10 cellular contexts compared by ENCODE assay signal in genomic region chr1:109133815-109134214, GRCh38.
DNase-seq lines count a peak whose midpoint lies in the region; ATAC-seq, FAIRE-seq and TF ChIP-seq lines count a peak whose summit lies in the region.
"Had no signal": no experiment of that assay in that cellular context is flagged by ENCODE, and none has a peak within 500 bp of the region (broad histone marks: within the 10 kb centered on the region; RNA-seq: fewer than 3 reads in every experiment).

No MANE protein-coding gene starts in this region.

- H3K36me3 ChIP-seq in Loucy (ENCODE audit: insufficient read depth, low read length): no peaks in the 10 kb centered on the region

- H3K36me3 Mint-ChIP-seq in stimulated activated effector memory CD8-positive, alpha-beta T cell treated with anti-CD3 and anti-CD28 coated beads, Interleukin-12 subunit alpha, Interleukin-12 subunit beta, amount 100 ng/mL, for 72 hours: no peaks in the 10 kb centered on the region

- peak overlapping the region; percentile 40; the same call in 1 of the 2 replicates for H2AFZ ChIP-seq in Loucy (ENCODE audit: low read length)

- peak overlapping the region; percentile 69 for H3K4me2 ChIP-seq in Loucy (ENCODE audit: low read depth, low read length, poor library complexity, severe bottlenecking)

- intact Hi-C loops in posterior cingulate gyrus (cut with DNase I): no loop called here

- no peak for FAIRE-seq in RCC 7860 (lab: Jason Lieb, UNC)

- ATAC-seq in stimulated activated effector memory CD8-positive, alpha-beta T cell treated with anti-CD3 and anti-CD28 coated beads, Interleukin-12 subunit alpha, Interleukin-12 subunit beta, amount 100 ng/mL, for 72 hours: no peak
- ATAC-seq in HG03520 (IDR thresholded peaks at IDR 0.05; ENCODE audit: unreplicated experiment): no peak

- H3K9me3 Mint-ChIP-seq in stimulated activated effector memory CD8-positive, alpha-beta T cell treated with anti-CD3 and anti-CD28 coated beads, Interleukin-12 subunit alpha, Interleukin-12 subunit beta, amount 100 ng/mL, for 72 hours: no peaks in the 10 kb centered on the region
- H3K9me3 Mint-ChIP-seq: activated T-helper 1 cell treated with anti-CD3 and anti-CD28 coated beads, Interleukin-12 subunit alpha, Interleukin-12 subunit beta, Interleukin-2, Interleukin-4 antibody, amounts not matched to agents 30 ng/mL and 10 ng/mL and 1 ng/mL, durations not matched to agents 14 hours and 24 hours and 36 hours had no signal

- TF ChIP-seq CTCF in Loucy (conservative IDR thresholded peaks at IDR 0.05; ENCODE audit: low read length): no peak

- TF ChIP-seq POLR2A in GM19193 (IDR thresholded peaks at IDR 0.05; ENCODE audit: extremely low read depth, insufficient read depth, insufficient read length): peak; percentile 17

- H3K4me1 Mint-ChIP-seq in stimulated activated effector memory CD8-positive, alpha-beta T cell treated with anti-CD3 and anti-CD28 coated beads, Interleukin-12 subunit alpha, Interleukin-12 subunit beta, amount 100 ng/mL, for 72 hours: no peaks in the 10 kb centered on the region

- peak overlapping the region; percentile 63 for H3K9ac ChIP-seq in Loucy (ENCODE audit: low read depth, low read length, poor library complexity, severe bottlenecking)

- peaks cover 24% of the 10 kb centered on the region for H3K4me1 ChIP-seq in Loucy (ENCODE audit: insufficient read depth, low read length, poor library complexity, severe bottlenecking)

- DNase-seq in cerebellar nuclear complex (lab: John Stamatoyannopoulos, UW) (peak; percentile 78 to 90), posterior cingulate gyrus (peak; percentile 22 to 92 (median 64)), RCC 7860 (ENCODE audit: low spot score) (no peak), activated gamma-delta T cell (lab: John Stamatoyannopoulos, UW) (no peak)
- DNase-seq in stimulated activated effector memory CD8-positive, alpha-beta T cell treated with anti-CD3 and anti-CD28 coated beads, Interleukin-12 subunit alpha, Interleukin-12 subunit beta, amount 100 ng/mL, for 72 hours (ENCODE audit: low spot score in 2 of 2): no peak
- DNase-seq: NCI-H2107 had no signal

- no peaks in the 10 kb centered on the region for H3K9me2 ChIP-seq in Loucy (replicated peaks; ENCODE audit: low read depth, low read length)

- H3K27ac Mint-ChIP-seq in stimulated activated effector memory CD8-positive, alpha-beta T cell treated with anti-CD3 and anti-CD28 coated beads, Interleukin-12 subunit alpha, Interleukin-12 subunit beta, amount 100 ng/mL, for 72 hours: no peak overlapping the region
- H3K27ac Mint-ChIP-seq: activated T-helper 1 cell treated with anti-CD3 and anti-CD28 coated beads, Interleukin-12 subunit alpha, Interleukin-12 subunit beta, Interleukin-2, Interleukin-4 antibody, amounts not matched to agents 30 ng/mL and 10 ng/mL and 1 ng/mL, durations not matched to agents 14 hours and 24 hours and 36 hours had no signal

- H3K4me3 Mint-ChIP-seq in stimulated activated effector memory CD8-positive, alpha-beta T cell treated with anti-CD3 and anti-CD28 coated beads, Interleukin-12 subunit alpha, Interleukin-12 subunit beta, amount 100 ng/mL, for 72 hours: no peak overlapping the region
- H3K4me3 Mint-ChIP-seq: activated T-helper 1 cell treated with anti-CD3 and anti-CD28 coated beads, Interleukin-12 subunit alpha, Interleukin-12 subunit beta, Interleukin-2, Interleukin-4 antibody, amounts not matched to agents 30 ng/mL and 10 ng/mL and 1 ng/mL, durations not matched to agents 14 hours and 24 hours and 36 hours had no signal

- H3K79me2 ChIP-seq in Loucy (ENCODE audit: insufficient read depth, low read length): no peaks in the 10 kb centered on the region

- no peaks in the 10 kb centered on the region for H4K20me1 ChIP-seq in Loucy (ENCODE audit: insufficient read depth, low read length, poor library complexity, severe bottlenecking)

- H3F3A ChIP-seq in Loucy (ENCODE audit: low read depth): no peaks in the 10 kb centered on the region

- H3K27me3 ChIP-seq in Loucy (ENCODE audit: insufficient read depth, low read length, poor library complexity, severe bottlenecking): no peaks in the 10 kb centered on the region

- no peaks in the 10 kb centered on the region for H3K9me3 ChIP-seq in Loucy (ENCODE audit: insufficient read depth, low read depth, low read length)

- peak overlapping the region; percentile 64 for H3K4me3 ChIP-seq in Loucy (ENCODE audit: low read length, poor library complexity, severe bottlenecking)

Comparison
In these comparisons a context has a peak if more than half of its experiments do, and no peak if none do; other contexts are left out.
1. DNase-seq: peak in cerebellar nuclear complex (2 of 2) and posterior cingulate gyrus (10 of 10); none in stimulated activated effector memory CD8-positive, alpha-beta T cell treated with anti-CD3 and anti-CD28 coated beads, Interleukin-12 subunit alpha, Interleukin-12 subunit beta, amount 100 ng/mL, for 72 hours (0 of 2), RCC 7860 (single experiment) and activated gamma-delta T cell (single experiment).